ENCODE assay signal across 8 cellular contexts in the genomic region with DNA sequence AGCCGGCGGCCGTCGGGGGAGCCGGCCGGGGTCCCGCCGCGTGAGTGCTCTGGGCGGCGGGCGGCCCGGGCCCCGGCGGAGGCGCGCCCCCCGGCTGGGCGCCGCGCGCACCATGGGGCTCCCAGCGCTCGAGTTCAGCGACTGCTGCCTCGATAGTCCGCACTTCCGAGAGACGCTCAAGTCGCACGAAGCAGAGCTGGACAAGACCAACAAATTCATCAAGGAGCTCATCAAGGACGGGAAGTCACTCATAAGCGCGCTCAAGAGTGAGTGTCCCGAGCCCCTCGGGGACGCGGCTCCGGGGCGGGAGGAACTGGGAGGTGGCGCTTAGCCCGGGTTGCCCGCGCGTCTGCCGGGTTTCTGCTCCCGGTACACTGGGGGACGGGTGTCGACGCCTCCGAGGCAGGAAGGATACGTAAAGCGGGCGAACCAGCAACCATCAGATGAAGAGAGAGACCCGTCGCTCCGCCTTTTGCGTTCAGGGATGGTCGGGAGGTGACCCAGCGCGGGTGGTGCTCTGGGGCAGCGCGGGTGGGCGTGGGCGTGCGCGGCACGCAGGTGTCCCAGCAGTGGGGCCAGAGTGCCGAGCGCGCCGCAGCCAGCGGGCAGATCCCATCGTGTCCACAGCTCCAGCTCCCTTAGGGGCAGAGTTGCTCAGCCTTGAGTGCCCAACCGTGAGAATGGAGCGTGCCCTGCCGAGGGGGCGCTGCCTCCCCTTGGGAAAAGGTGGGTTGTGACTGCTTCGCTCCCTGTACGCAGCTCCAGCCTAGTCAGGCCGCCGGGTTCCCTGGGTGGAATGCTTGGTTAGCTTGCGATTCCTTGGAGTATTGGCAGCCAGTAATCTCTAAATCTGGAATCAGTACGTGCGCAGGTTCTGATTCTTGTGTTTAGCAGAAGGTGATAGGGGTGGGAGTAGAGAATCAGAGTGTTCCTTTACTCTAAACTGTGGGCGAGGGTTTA. TPM values are rescaled to one million over a fixed set of nuclear protein-coding genes. Genes with fewer than 3 reads are reported as not detected.
DNase-seq lines count a peak whose midpoint lies in the region; ATAC-seq and TF ChIP-seq lines count a peak whose summit lies in the region.

No MANE protein-coding gene starts in this region.

- H3K27ac ChIP-seq in C4-2B (peak overlapping the region; percentile 60), osteoblast (ENCODE audit: low read depth, low read length) (no peak overlapping the region), transverse colon (peak overlapping the region; percentile 92 to 96 (median 94))

- no peak; the same call in none of the 2 replicates for TF ChIP-seq CTCF in C4-2B (conservative IDR thresholded peaks at IDR 0.05)
- no peak for TF ChIP-seq CTCF in osteoblast (IDR thresholded peaks at IDR 0.05; ENCODE audit: extremely low read depth, low read depth, low read length)
- no peak for TF ChIP-seq CTCF in transverse colon (IDR thresholded peaks at IDR 0.05)

- peak overlapping the region; percentile 99 for H3K4me2 ChIP-seq in osteoblast (ENCODE audit: insufficient read depth, low read length)

- ATAC-seq in GM19438 (IDR thresholded peaks at IDR 0.05; ENCODE audit: low read depth, unreplicated experiment) (peak; percentile 30), HG03520 (IDR thresholded peaks at IDR 0.05; ENCODE audit: unreplicated experiment) (peak; percentile 19), Right ventricle myocardium inferior (peak; percentile 12)

- no peak for TF ChIP-seq EP300 in transverse colon (IDR thresholded peaks at IDR 0.05; ENCODE audit: low read depth)

- intact Hi-C loops in activated naive CD4-positive, alpha-beta T cell treated with anti-CD3 and anti-CD28 coated beads for 36 hours (cut with micrococcal nuclease), result loop anchor here (1.0 to 2.0 kb wide), 10 partner anchors 22 to 1400 kb away; a partner anchor contains a TSS
- intact Hi-C loops in Right ventricle myocardium inferior (cut with DNase I) (loop anchor here (2.0 to 5.0 kb wide), 3 partner anchors 54 to 94 kb away; no protein-coding TSS in a partner anchor), transverse colon (cut with DNase I; ENCODE audit: low total_unique reads) (loop anchor here (1.0 kb wide), 1 partner anchor 95 kb away; no protein-coding TSS in a partner anchor)

- in situ Hi-C loops in transverse colon (cut with MboI; ENCODE audit: low pct_ligation_motif_present in 1 of 4, low pct_unique_long_range_greater_than_20kb in 1 of 4, low sequenced_read_pairs in 3 of 4), result no loop called here

- peak overlapping the region; percentile 81 for H3K27ac Mint-ChIP-seq in activated naive CD4-positive, alpha-beta T cell treated with anti-CD3 and anti-CD28 coated beads for 36 hours

- H3K4me3 ChIP-seq in osteoblast (ENCODE audit: insufficient read depth, low read length) (peak overlapping the region; percentile 97), transverse colon (peak overlapping the region; percentile 37 to 86 (median 84))

- peaks cover 15% of the 10 kb centered on the region for H3K4me1 ChIP-seq in osteoblast (ENCODE audit: insufficient read depth, low read length)
- peaks cover 0 to 56% (median 35%) of the 10 kb centered on the region in 4 donors for H3K4me1 ChIP-seq in transverse colon

- H2AFZ ChIP-seq in osteoblast (ENCODE audit: low read length), result peak overlapping the region; percentile 97

- H3K9me3 ChIP-seq in osteoblast (ENCODE audit: low read depth, low read length) (no peaks in the 10 kb centered on the region), transverse colon (no peaks in the 10 kb centered on the region)

- H3K27me3 Mint-ChIP-seq in activated naive CD4-positive, alpha-beta T cell treated with anti-CD3 and anti-CD28 coated beads for 36 hours (ENCODE audit: low read depth), result no peaks in the 10 kb centered on the region

- 1 to 40% methylated on average over 1 to 83 of the region's 86 CpGs for WGBS in transverse colon (ENCODE audit: low coverage in 1 of 2), 2 donors

- DNase-seq in SHP77 treated with DMSO at 0.1 percent for 48 hours (lab: John Stamatoyannopoulos, UW) (peak; percentile 35), Right ventricle myocardium inferior (ENCODE audit: missing footprints) (peak; percentile 79), osteoblast (ENCODE audit: insufficient read length, low spot score, missing footprints) (peak; percentile 76), transverse colon (peak; percentile 62)
- peak; percentile 69 for DNase-seq in activated naive CD4-positive, alpha-beta T cell treated with anti-CD3 and anti-CD28 coated beads for 36 hours

- H3K4me1 Mint-ChIP-seq in activated naive CD4-positive, alpha-beta T cell treated with anti-CD3 and anti-CD28 coated beads for 36 hours (ENCODE audit: low read depth), result peaks cover 37% of the 10 kb centered on the region

- no peaks in the 10 kb centered on the region for H3K36me3 Mint-ChIP-seq in activated naive CD4-positive, alpha-beta T cell treated with anti-CD3 and anti-CD28 coated beads for 36 hours (ENCODE audit: low read depth)

- H4K20me1 ChIP-seq in osteoblast (ENCODE audit: insufficient read depth, low read length), result no peaks in the 10 kb centered on the region

- no peaks in the 10 kb centered on the region for H3K36me3 ChIP-seq in osteoblast (ENCODE audit: insufficient read depth, low read length)
- H3K36me3 ChIP-seq in transverse colon, result no peaks in the 10 kb centered on the region

- H3K9me3 Mint-ChIP-seq in activated naive CD4-positive, alpha-beta T cell treated with anti-CD3 and anti-CD28 coated beads for 36 hours, result no peaks in the 10 kb centered on the region

- peaks cover 30% of the 10 kb centered on the region for H3K27me3 ChIP-seq in osteoblast (ENCODE audit: insufficient read depth, low read length)
- no peaks in the 10 kb centered on the region for H3K27me3 ChIP-seq in transverse colon

- CTCF ChIA-PET in activated naive CD4-positive, alpha-beta T cell treated with anti-CD3 and anti-CD28 coated beads for 36 hours (lab: Charles Lee), result interaction anchor here (0.8 to 6.8 kb wide), 16 partner anchors 9 to 118 kb away, joined by 3 to 53 read pairs (median 8); no protein-coding TSS in a partner anchor

- H3K79me2 ChIP-seq in osteoblast (ENCODE audit: insufficient read depth, low read length), result no peaks in the 10 kb centered on the region

- peak; percentile 47 for TF ChIP-seq POLR2A in transverse colon (IDR thresholded peaks at IDR 0.05)

- H3K4me3 Mint-ChIP-seq in activated naive CD4-positive, alpha-beta T cell treated with anti-CD3 and anti-CD28 coated beads for 36 hours, result peak overlapping the region; percentile 95

RNA-seq across cellular contexts. Expression of a gene that starts 0.8 kb away (rescaled TPM):
- 10 to 100 TPM; 17.0 to 19.5 TPM for total RNA-seq in activated naive CD4-positive, alpha-beta T cell treated with anti-CD3 and anti-CD28 coated beads for 36 hours
- total RNA-seq in Right ventricle myocardium inferior, result 29.8 TPM
- total RNA-seq in osteoblast, result 6.2 and 7.6 TPM in 2 replicates
- 10 to 100 TPM; 61.0 to 76.7 (median 61.2) TPM for total RNA-seq in transverse colon
